Comparison of ENCODE assay signal across 11 cellular contexts in the genomic region with DNA sequence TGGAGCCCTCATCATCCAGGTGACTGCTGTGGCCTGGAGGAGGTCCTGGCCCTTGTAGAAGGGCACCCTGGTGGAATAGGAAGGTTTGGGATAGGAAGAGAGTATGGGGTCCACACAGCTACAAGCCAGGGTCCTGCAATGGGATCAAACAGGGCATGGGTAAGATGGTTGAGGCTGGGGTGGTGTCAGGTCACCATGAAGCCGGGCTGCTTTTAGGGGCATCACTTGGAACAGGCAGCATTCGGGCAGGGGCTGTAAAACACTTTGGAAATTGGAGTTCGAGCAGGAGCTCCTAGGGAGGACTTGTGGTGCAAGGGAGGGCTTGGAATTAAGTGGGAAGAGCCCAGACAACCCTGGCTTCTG. TPM values are rescaled to one million over a fixed set of nuclear protein-coding genes. Genes with fewer than 3 reads are reported as not detected.
A peak's percentile ranks its signal among the peaks of the same experiment; 100 is the strongest.
DNase-seq lines count a peak whose midpoint lies in the region; ATAC-seq and TF ChIP-seq lines count a peak whose summit lies in the region.
"Had no signal": no experiment of that assay in that cellular context is flagged by ENCODE, and none has a peak within 500 bp of the region (broad histone marks: within the 10 kb centered on the region; RNA-seq: fewer than 3 reads in every experiment).

No MANE protein-coding gene starts in this region.

- peaks cover 42% of the 10 kb centered on the region for H3K4me1 Mint-ChIP-seq in activated naive CD4-positive, alpha-beta T cell treated with anti-CD3 and anti-CD28 coated beads, Interleukin-2, amount 10 ng/mL, durations not matched to agents 7 days and 5 days
- peaks cover 59% of the 10 kb centered on the region for H3K4me1 Mint-ChIP-seq in activated CD8-positive, alpha-beta T cell treated with anti-CD3 and anti-CD28 coated beads, Interleukin-2, amount 10 ng/mL, durations not matched to agents 7 days and 5 days (ENCODE audit: low read depth)

- TF ChIP-seq POLR2A in suprapubic skin (IDR thresholded peaks at IDR 0.05): no peak

- no peak overlapping the region for H3K4me3 ChIP-seq in suprapubic skin

- no peaks in the 10 kb centered on the region for H3K9me3 ChIP-seq in suprapubic skin

- H3K4me1 ChIP-seq in suprapubic skin: peaks cover 50% of the 10 kb centered on the region

- H3K9me3 Mint-ChIP-seq in activated naive CD4-positive, alpha-beta T cell treated with anti-CD3 and anti-CD28 coated beads, Interleukin-2, amount 50 U/mL, for 72 hours: peaks cover 0 to 10% of the 10 kb centered on the region in 2 donors
- no peaks in the 10 kb centered on the region for H3K9me3 Mint-ChIP-seq in activated naive CD4-positive, alpha-beta T cell treated with anti-CD3 and anti-CD28 coated beads, Interleukin-2, amount 10 ng/mL, durations not matched to agents 7 days and 5 days
- no peaks in the 10 kb centered on the region for H3K9me3 Mint-ChIP-seq in activated CD8-positive, alpha-beta T cell treated with anti-CD3 and anti-CD28 coated beads, Interleukin-2, amount 10 ng/mL, durations not matched to agents 7 days and 5 days (ENCODE audit: insufficient read depth)

- peak overlapping the region; percentile 48 for H3K27ac ChIP-seq in suprapubic skin

- CTCF ChIA-PET in activated naive CD4-positive, alpha-beta T cell treated with anti-CD3 and anti-CD28 coated beads, Interleukin-2, amount 10 ng/mL, durations not matched to agents 7 days and 5 days (lab: Charles Lee): interaction anchor here (1.0 to 1.8 kb wide), 5 partner anchors 40 to 745 kb away, joined by 3 to 7 read pairs (median 6); partner anchors contain the start of gene FOSL2
- CTCF ChIA-PET in activated CD8-positive, alpha-beta T cell treated with anti-CD3 and anti-CD28 coated beads, Interleukin-2, amount 10 ng/mL, durations not matched to agents 7 days and 5 days (lab: Charles Lee): interaction anchor here (1.4 to 1.9 kb wide), 2 partner anchors 694 to 766 kb away, joined by 3 to 5 read pairs; no protein-coding TSS in a partner anchor

- POLR2A ChIA-PET in activated CD8-positive, alpha-beta T cell treated with anti-CD3 and anti-CD28 coated beads, Interleukin-2, amount 10 ng/mL, durations not matched to agents 7 days and 5 days (lab: Charles Lee): no interaction called here

- DNase-seq in activated naive CD4-positive, alpha-beta T cell treated with anti-CD3 and anti-CD28 coated beads, Interleukin-2, amount 50 U/mL, for 72 hours (ENCODE audit: low spot score in 2 of 2): no peak
- no peak for DNase-seq in activated naive CD4-positive, alpha-beta T cell treated with anti-CD3 and anti-CD28 coated beads, Interleukin-2, amount 10 ng/mL, durations not matched to agents 7 days and 5 days
- no peak for DNase-seq in activated CD8-positive, alpha-beta T cell treated with anti-CD3 and anti-CD28 coated beads, Interleukin-2, amount 10 ng/mL, durations not matched to agents 7 days and 5 days
- peak; percentile 45 for DNase-seq in islet precursor cell
- DNase-seq in suprapubic skin (ENCODE audit: low spot score in 2 of 2): peak in 1 of 2 donors; percentile 21
- DNase-seq in hippocampal formation (lab: John Stamatoyannopoulos, UW): no peak
- DNase-seq in NOMO-1 treated with dmso at 0.1 percent for 144 hours (lab: John Stamatoyannopoulos, UW; ENCODE audit: unreplicated experiment): no peak
- DNase-seq: glutamatergic neuron, NCI-H2081 treated with DMSO at 0.1 percent for 48 hours had no signal

- no peak for TF ChIP-seq CTCF in suprapubic skin (IDR thresholded peaks at IDR 0.05)

- peaks cover 3% of the 10 kb centered on the region for H3K27me3 Mint-ChIP-seq in activated naive CD4-positive, alpha-beta T cell treated with anti-CD3 and anti-CD28 coated beads, Interleukin-2, amount 10 ng/mL, durations not matched to agents 7 days and 5 days
- H3K27me3 Mint-ChIP-seq in activated CD8-positive, alpha-beta T cell treated with anti-CD3 and anti-CD28 coated beads, Interleukin-2, amount 10 ng/mL, durations not matched to agents 7 days and 5 days (ENCODE audit: low read depth): no peaks in the 10 kb centered on the region

- 89% methylated on average over 3 of the region's 3 CpGs for WGBS in suprapubic skin

- H3K36me3 ChIP-seq in suprapubic skin: no peaks in the 10 kb centered on the region

- no peak for TF ChIP-seq EP300 in suprapubic skin (IDR thresholded peaks at IDR 0.05)

- peaks cover 0 to 6% of the 10 kb centered on the region in 2 donors for H3K36me3 Mint-ChIP-seq in activated naive CD4-positive, alpha-beta T cell treated with anti-CD3 and anti-CD28 coated beads, Interleukin-2, amount 50 U/mL, for 72 hours
- no peaks in the 10 kb centered on the region for H3K36me3 Mint-ChIP-seq in activated naive CD4-positive, alpha-beta T cell treated with anti-CD3 and anti-CD28 coated beads, Interleukin-2, amount 10 ng/mL, durations not matched to agents 7 days and 5 days
- no peaks in the 10 kb centered on the region for H3K36me3 Mint-ChIP-seq in activated CD8-positive, alpha-beta T cell treated with anti-CD3 and anti-CD28 coated beads, Interleukin-2, amount 10 ng/mL, durations not matched to agents 7 days and 5 days (ENCODE audit: low read depth)

- peak overlapping the region; percentile 95 to 99 for H3K27ac Mint-ChIP-seq in activated naive CD4-positive, alpha-beta T cell treated with anti-CD3 and anti-CD28 coated beads, Interleukin-2, amount 50 U/mL, for 72 hours
- H3K27ac Mint-ChIP-seq in activated naive CD4-positive, alpha-beta T cell treated with anti-CD3 and anti-CD28 coated beads, Interleukin-2, amount 10 ng/mL, durations not matched to agents 7 days and 5 days: no peak overlapping the region
- peak overlapping the region; percentile 71 for H3K27ac Mint-ChIP-seq in activated CD8-positive, alpha-beta T cell treated with anti-CD3 and anti-CD28 coated beads, Interleukin-2, amount 10 ng/mL, durations not matched to agents 7 days and 5 days

- no peaks in the 10 kb centered on the region for H3K27me3 ChIP-seq in suprapubic skin

- ATAC-seq in activated naive CD4-positive, alpha-beta T cell treated with anti-CD3 and anti-CD28 coated beads, Interleukin-2, amount 50 U/mL, for 72 hours: no peak
- no peak for ATAC-seq in activated CD8-positive, alpha-beta T cell treated with anti-CD3 and anti-CD28 coated beads, Interleukin-2, amount 10 ng/mL, durations not matched to agents 7 days and 5 days
- no peak for ATAC-seq in HG03097 (IDR thresholded peaks at IDR 0.05; ENCODE audit: low FRiP score, unreplicated experiment)
- ATAC-seq: HepG2 had no signal

- no peak overlapping the region for H3K4me3 Mint-ChIP-seq in activated naive CD4-positive, alpha-beta T cell treated with anti-CD3 and anti-CD28 coated beads, Interleukin-2, amount 10 ng/mL, durations not matched to agents 7 days and 5 days
- H3K4me3 Mint-ChIP-seq in activated CD8-positive, alpha-beta T cell treated with anti-CD3 and anti-CD28 coated beads, Interleukin-2, amount 10 ng/mL, durations not matched to agents 7 days and 5 days: no peak overlapping the region

RNA-seq across cellular contexts. Expression of gene PLB1, which starts 47.1 kb away (rescaled TPM):
- total RNA-seq in activated naive CD4-positive, alpha-beta T cell treated with anti-CD3 and anti-CD28 coated beads, Interleukin-2, amount 50 U/mL, for 72 hours: under 1 TPM; 0.39 to 0.89 TPM
- 1 to 10 TPM; 1.0 to 1.4 TPM for total RNA-seq in activated CD8-positive, alpha-beta T cell treated with anti-CD3 and anti-CD28 coated beads, Interleukin-2, amount 10 ng/mL, durations not matched to agents 7 days and 5 days
- 10 to 100 TPM in 1 of 4 donors, 1 to 10 TPM in 3; 3.9 to 21.6 (median 9.1) TPM for total RNA-seq in suprapubic skin

RNA-seq across cellular contexts. Expression of gene FOSL2, which starts 56.1 kb away (rescaled TPM):
- total RNA-seq in activated naive CD4-positive, alpha-beta T cell treated with anti-CD3 and anti-CD28 coated beads, Interleukin-2, amount 50 U/mL, for 72 hours: 100 to 1,000 TPM in 1 of 2 donors, 10 to 100 TPM in 1; 99.3 to 153 TPM
- 10 to 100 TPM; 37.3 to 40.9 TPM for total RNA-seq in activated CD8-positive, alpha-beta T cell treated with anti-CD3 and anti-CD28 coated beads, Interleukin-2, amount 10 ng/mL, durations not matched to agents 7 days and 5 days
- 100 to 1,000 TPM; 298 to 370 (median 337) TPM for total RNA-seq in suprapubic skin
